Comparison of ENCODE assay signal across 20 cellular contexts in the genomic region with DNA sequence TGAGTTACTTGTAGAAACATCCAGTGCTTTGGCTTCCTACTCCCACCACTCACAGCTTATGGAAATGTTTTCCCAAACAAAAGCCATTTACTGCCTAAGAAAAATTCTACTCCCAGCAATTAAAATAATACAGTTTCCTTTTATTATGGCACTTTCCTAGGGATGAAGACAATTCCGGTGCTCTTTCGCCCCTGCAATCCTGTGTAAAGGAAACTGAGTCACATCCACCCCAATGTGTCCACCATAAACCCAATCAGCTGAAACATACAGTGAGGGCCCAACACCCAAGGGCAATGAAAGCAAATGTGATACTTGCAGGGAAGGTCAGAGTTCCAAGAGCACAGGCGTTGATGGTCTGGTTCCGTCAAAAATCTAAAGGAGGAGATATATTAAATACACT.
DNase-seq lines count a peak whose midpoint lies in the region; ATAC-seq, FAIRE-seq and TF ChIP-seq lines count a peak whose summit lies in the region.
"Had no signal": no experiment of that assay in that cellular context is flagged by ENCODE, and none has a peak within 500 bp of the region (broad histone marks: within the 10 kb centered on the region; RNA-seq: fewer than 3 reads in every experiment).

No MANE protein-coding gene starts in this region.

- no peak for FAIRE-seq in K562 (lab: Jason Lieb, UNC)
- FAIRE-seq: A204.1, G401.6, GM12892, H54 had no signal

- no peaks in the 10 kb centered on the region for H3F3A ChIP-seq in PC-3 (ENCODE audit: low read length, unreplicated experiment)

- H4K20me1 ChIP-seq in K562 (replicated peaks; ENCODE audit: control insufficient read depth, insufficient read depth, low read length) (no peaks in the 10 kb centered on the region), PC-3 (ENCODE audit: low read length) (no peaks in the 10 kb centered on the region)
- H4K20me1 ChIP-seq: BLaER1 had no signal

- H3K4me3 ChIP-seq in K562 (no peak overlapping the region), esophagus muscularis mucosa (no peak overlapping the region), PC-3 (ENCODE audit: low read length) (no peak overlapping the region)
- H3K4me3 ChIP-seq: BLaER1, HAP-1 had no signal

- CTCF ChIA-PET in K562 (lab: Yijun Ruan, JAX; ENCODE audit: low intra/inter-chr PET ratio): no interaction called here
- CTCF ChIA-PET in PC-3 (lab: Charles Lee): no interaction called here

- TF ChIP-seq CTCF in K562 (IDR thresholded peaks at IDR 0.05 in 2 of 3, conservative IDR thresholded peaks at IDR 0.05 in 1 of 3; ENCODE audit: insufficient read depth in 2 of 3, low read depth in 1 of 3, low read length in 3 of 3) (no peak), esophagus muscularis mucosa (IDR thresholded peaks at IDR 0.05) (no peak), PC-3 (conservative IDR thresholded peaks at IDR 0.05; ENCODE audit: low read depth, low read length) (no peak)

- H3K9me2 ChIP-seq in PC-3 (replicated peaks; ENCODE audit: low read length): no peaks in the 10 kb centered on the region

- no peak for TF ChIP-seq POLR2A in K562 (conservative IDR thresholded peaks at IDR 0.05)
- TF ChIP-seq POLR2A in esophagus muscularis mucosa (IDR thresholded peaks at IDR 0.05; ENCODE audit: low read depth): no peak

- no peaks in the 10 kb centered on the region; the same call in 1 of the 2 replicates for H3K9me3 ChIP-seq in K562 (replicated peaks; ENCODE audit: control insufficient read depth, insufficient read depth, low read depth, low read length)
- H3K9me3 ChIP-seq in esophagus muscularis mucosa: peaks cover 0 to 7% (median 2%) of the 10 kb centered on the region in 4 donors
- H3K9me3 ChIP-seq in PC-3 (ENCODE audit: low read length): 0 out of 2 replicates have a peak, but pooled peaks cover 6% of the 10 kb centered on the region

- H3K79me2 ChIP-seq in K562 (ENCODE audit: control insufficient read depth, insufficient read depth, low read length) (no peaks in the 10 kb centered on the region), PC-3 (ENCODE audit: low read length) (no peaks in the 10 kb centered on the region)

- no peak overlapping the region for H3K27ac ChIP-seq in K562 (ENCODE audit: extremely low read depth, low read depth, low read length)
- no peak overlapping the region for H3K27ac ChIP-seq in esophagus muscularis mucosa (replicated peaks in 1 of 4)
- no peak overlapping the region for H3K27ac ChIP-seq in PC-3 (ENCODE audit: low read length)
- H3K27ac ChIP-seq: BLaER1, C4-2B had no signal

- no peaks in the 10 kb centered on the region for H3K9me1 ChIP-seq in K562 (ENCODE audit: control insufficient read depth, insufficient read depth, low read length)

- ATAC-seq in K562: no peak
- ATAC-seq in left colon: no peak
- no peak for ATAC-seq in PC-3
- ATAC-seq: CD8-positive, alpha-beta T cell had no signal

- H3K4me2 ChIP-seq in K562 (ENCODE audit: insufficient read depth, low read length) (no peak overlapping the region), PC-3 (ENCODE audit: low read length) (no peak overlapping the region)
- H3K4me2 ChIP-seq: BLaER1 had no signal

- WGBS in K562 (ENCODE audit: insufficient coverage, low coverage, missing lambda C conversion rate): 85% methylated on average over 4 of the region's 4 CpGs
- WGBS in esophagus muscularis mucosa: 94% methylated on average over 4 of the region's 4 CpGs

- no peak for DNase-seq in K562 (ENCODE audit: extremely low read depth in 1 of 4, low spot score in 3 of 4)
- DNase-seq in esophagus muscularis mucosa (ENCODE audit: extremely low spot score): peak; percentile 26
- peak; percentile 15 to 28 for DNase-seq in lung microvascular endothelial cell (ENCODE audit: low read depth in 2 of 2)
- no peak for DNase-seq in left colon
- no peak for DNase-seq in PC-3
- no peak for DNase-seq in SHP77 (lab: John Stamatoyannopoulos, UW)
- DNase-seq: Caco-2; CD4-positive, CD25-positive, alpha-beta regulatory T cell; CD8-positive, alpha-beta T cell; DMS153; DND-41; GOT3; HFFc6 had no signal

- TF ChIP-seq RAD21 in K562 (CRISPR knock-in tag; conservative IDR thresholded peaks at IDR 0.05 in 1 of 2, IDR thresholded peaks at IDR 0.05 in 1 of 2): no peak

- H3K36me3 ChIP-seq in K562 (ENCODE audit: control insufficient read depth, insufficient read depth, low read length) (no peaks in the 10 kb centered on the region), esophagus muscularis mucosa (no peaks in the 10 kb centered on the region), PC-3 (ENCODE audit: low read depth, low read length) (no peaks in the 10 kb centered on the region)
- H3K36me3 ChIP-seq: BLaER1, HAP-1 had no signal

- H2AFZ ChIP-seq in K562 (ENCODE audit: low read depth, low read length) (no peak overlapping the region), PC-3 (ENCODE audit: low read length) (no peak overlapping the region)

- in situ Hi-C loops in K562 (cut with MboI): no loop called here

- TF ChIP-seq EP300 in K562 (IDR thresholded peaks at IDR 0.05; ENCODE audit: low read length): no peak
- no peak for TF ChIP-seq EP300 in esophagus muscularis mucosa (IDR thresholded peaks at IDR 0.05)

- BruUV-seq in K562 (replicated peaks; lab: Mats Ljungman, UMichigan) (no TSS peak), PC-3 (replicated peaks; lab: Mats Ljungman, UMichigan) (no TSS peak)

- H3K9ac ChIP-seq in K562 (ENCODE audit: insufficient read depth in 1 of 2, low read depth in 2 of 2, low read length in 2 of 2) (no peak overlapping the region), PC-3 (ENCODE audit: low read length) (no peak overlapping the region)
- H3K9ac ChIP-seq: BLaER1 had no signal

- POLR2A ChIA-PET in K562 (lab: Yijun Ruan, JAX) (no interaction called here), PC-3 (lab: Charles Lee; ENCODE audit: unreplicated experiment) (no interaction called here)

- H3K4me1 ChIP-seq in K562 (replicated peaks in 1 of 2; ENCODE audit: control insufficient read depth in 2 of 2, insufficient read depth in 2 of 2, low read length in 2 of 2) (peaks cover 21 to 28% of the 10 kb centered on the region in 2 experiments), esophagus muscularis mucosa (peaks cover 0 to 15% (median 12%) of the 10 kb centered on the region in 4 donors), PC-3 (ENCODE audit: insufficient read depth, low read length) (peaks cover 11% of the 10 kb centered on the region)
- H3K4me1 ChIP-seq: BLaER1, HAP-1 had no signal

- intact Hi-C loops in K562 (cut with micrococcal nuclease) (loop anchor here (5.0 kb wide), 2 partner anchors 52 to 63 kb away; a partner anchor contains a TSS), esophagus muscularis mucosa (cut with DNase I) (no loop called here), left colon (cut with DNase I, micrococcal nuclease) (no loop called here), PC-3 (cut with micrococcal nuclease) (no loop called here)

- H3K27me3 ChIP-seq in K562 (ENCODE audit: control insufficient read depth in 2 of 2, insufficient read depth in 2 of 2, low read length in 2 of 2) (no peaks in the 10 kb centered on the region), esophagus muscularis mucosa (no peaks in the 10 kb centered on the region), PC-3 (ENCODE audit: low read length) (no peaks in the 10 kb centered on the region)
- H3K27me3 ChIP-seq: BLaER1 had no signal

TF ChIP-seq in K562, 482 proteins besides CTCF, POLR2A, EP300 and RAD21:
- TF ChIP-seq PHB2 (IDR thresholded peaks at IDR 0.05; ENCODE audit: low read depth): no peak
- TF ChIP-seq ZNF766 (CRISPR knock-in tag; conservative IDR thresholded peaks at IDR 0.05): 0 out of 2 replicates have a peak, but pooled peaks have one; percentile 2
- no peak for TF ChIP-seq TGIF2 (CRISPR knock-in tag; IDR thresholded peaks at IDR 0.05)

Comparison
In these comparisons a context has a peak if more than half of its experiments do, and no peak if none do; other contexts are left out.
1. DNase-seq: peak in esophagus muscularis mucosa (single experiment) and lung microvascular endothelial cell (2 of 2); none in K562 (0 of 4), left colon (0 of 2), PC-3 (single experiment) and SHP77 (0 of 2).